ENCODE assay signal across 24 cellular contexts in the genomic region with DNA sequence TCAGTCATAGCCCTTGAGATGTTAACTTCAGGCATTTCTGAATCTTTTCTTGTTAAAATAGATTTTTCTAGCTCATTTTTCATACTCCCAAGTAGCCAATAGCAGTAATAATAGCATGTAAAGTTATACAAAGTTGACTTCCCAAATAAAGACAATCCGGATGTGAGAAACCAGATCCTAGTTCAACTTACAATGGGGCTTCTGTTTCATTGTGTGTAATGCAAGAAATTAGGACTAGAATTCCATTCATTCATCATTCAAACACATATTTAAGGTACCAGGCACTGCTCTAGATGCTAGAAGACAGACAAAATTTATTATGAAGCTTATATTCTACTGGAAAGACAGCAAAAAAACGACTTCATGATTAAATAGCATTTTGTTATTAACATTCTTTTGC.
A peak's percentile ranks its signal among the peaks of the same experiment; 100 is the strongest.
DNase-seq lines count a peak whose midpoint lies in the region; ATAC-seq and TF ChIP-seq lines count a peak whose summit lies in the region.
"Had no signal": no experiment of that assay in that cellular context is flagged by ENCODE, and none has a peak within 500 bp of the region (broad histone marks: within the 10 kb centered on the region; RNA-seq: fewer than 3 reads in every experiment).

No MANE protein-coding gene starts in this region.

- DNase-seq in COLO829 (ENCODE audit: low spot score) (peak; percentile 50), HT1080 (ENCODE audit: low read depth) (peak; percentile 25), SK-MEL-5 (ENCODE audit: low read depth, low spot score) (peak; percentile 70), mesothelial cell of epicardium (ENCODE audit: low spot score in 2 of 2, unreplicated experiment in 2 of 2) (no peak), A673 (ENCODE audit: low spot score) (no peak), iPS-NIHi11 (ENCODE audit: low spot score) (no peak)
- DNase-seq in stimulated activated CD8-positive, alpha-beta memory T cell treated with anti-CD3 and anti-CD28 coated beads, Interleukin-4, amount 100 ng/mL, for 48 hours, result no peak
- DNase-seq: 8988T; AML-193; CD4-positive, alpha-beta T cell; CD8-positive, alpha-beta T cell; COR-L47; DMS 273 treated with DMSO at 0.1 percent for 48 hours; DMS153; DMS53; DMS79; DND-41; EL; GDM1 had no signal

- no peak overlapping the region for H3K27ac ChIP-seq in A673 (ENCODE audit: low read depth, low read length, poor library complexity, severe bottlenecking)
- H3K27ac ChIP-seq: BLaER1 treated with 17β-estradiol and CSF1 and Interleukin-3, amounts not matched to agents 10 nM and 100 nM; C4-2B had no signal

- H3K27me3 ChIP-seq in A673 (replicated peaks; ENCODE audit: insufficient read depth, low read depth, low read length, poor library complexity), result no peaks in the 10 kb centered on the region
- H3K27me3 ChIP-seq: BLaER1 treated with 17β-estradiol and CSF1 and Interleukin-3, amounts not matched to agents 10 nM and 100 nM had no signal

- H3K36me3 ChIP-seq in A673 (ENCODE audit: insufficient read depth, low read length, poor library complexity, severe bottlenecking), result no peaks in the 10 kb centered on the region
- H3K36me3 ChIP-seq: BLaER1 treated with 17β-estradiol and CSF1 and Interleukin-3, amounts not matched to agents 10 nM and 100 nM had no signal

- no peak overlapping the region for H3K4me3 Mint-ChIP-seq in mesothelial cell of epicardium
- H3K4me3 Mint-ChIP-seq: B cell; CD4-positive, alpha-beta T cell; CD8-positive, alpha-beta T cell had no signal

- in situ Hi-C loops in SK-MEL-5 (cut with HindIII; ENCODE audit: low pct_unique_long_range_greater_than_20kb, low sequenced_read_pairs), result no loop called here

- no peaks in the 10 kb centered on the region for H3K27me3 Mint-ChIP-seq in mesothelial cell of epicardium (ENCODE audit: low read depth)
- H3K27me3 Mint-ChIP-seq: B cell; CD4-positive, alpha-beta T cell had no signal

- intact Hi-C loops in A673 (cut with micrococcal nuclease; ENCODE audit: unreplicated experiment), result no loop called here

- peaks cover 3% of the 10 kb centered on the region for H3K4me1 Mint-ChIP-seq in mesothelial cell of epicardium
- H3K4me1 Mint-ChIP-seq: B cell had no signal

- POLR2A ChIA-PET in A673 (lab: Charles Lee; ENCODE audit: low non-redundant PET), result no interaction called here

- BruUV-seq in A673 (replicated peaks; lab: Mats Ljungman, UMichigan), result no TSS peak

- peaks cover 28% of the 10 kb centered on the region for H3K9me3 Mint-ChIP-seq in mesothelial cell of epicardium
- H3K9me3 Mint-ChIP-seq: CD4-positive, alpha-beta T cell; CD8-positive, alpha-beta T cell had no signal

- H3K4me1 ChIP-seq in A673 (ENCODE audit: insufficient read depth, low read length, poor library complexity, severe bottlenecking), result no peaks in the 10 kb centered on the region
- H3K4me1 ChIP-seq: BLaER1 treated with 17β-estradiol and CSF1 and Interleukin-3, amounts not matched to agents 10 nM and 100 nM had no signal

- peak overlapping the region; percentile 60 for H3K27ac Mint-ChIP-seq in mesothelial cell of epicardium
- H3K27ac Mint-ChIP-seq: B cell; CD4-positive, alpha-beta T cell; CD8-positive, alpha-beta T cell had no signal

- H3K9me3 ChIP-seq in A673 (ENCODE audit: low read depth, low read length, poor library complexity, severe bottlenecking), result peaks cover 3% of the 10 kb centered on the region
- H3K9me3 ChIP-seq: BLaER1 treated with 17β-estradiol and CSF1 and Interleukin-3, amounts not matched to agents 10 nM and 100 nM had no signal

- H3K4me3 ChIP-seq in A673 (ENCODE audit: low read depth, low read length, poor library complexity, severe bottlenecking), result no peak overlapping the region
- H3K4me3 ChIP-seq: BLaER1 treated with 17β-estradiol and CSF1 and Interleukin-3, amounts not matched to agents 10 nM and 100 nM; GM12878 had no signal

- CTCF ChIA-PET in A673 (lab: Charles Lee), result no interaction called here

- no peak for TF ChIP-seq CTCF in mesothelial cell of epicardium (IDR thresholded peaks at IDR 0.05; ENCODE audit: unreplicated experiment)
- TF ChIP-seq CTCF in A673 (conservative IDR thresholded peaks at IDR 0.05; ENCODE audit: low read depth, low read length), result no peak

- ATAC-seq in HG03095 (IDR thresholded peaks at IDR 0.05; ENCODE audit: unreplicated experiment), result no peak
- ATAC-seq: CD8-positive, alpha-beta T cell; GM12878 had no signal

- no peaks in the 10 kb centered on the region for H3K36me3 Mint-ChIP-seq in mesothelial cell of epicardium
- H3K36me3 Mint-ChIP-seq: CD8-positive, alpha-beta T cell had no signal

Comparison
In these comparisons a context has a peak if more than half of its experiments do, and no peak if none do; other contexts are left out.
1. DNase-seq: peak in COLO829 (single experiment), HT1080 (single experiment) and SK-MEL-5 (single experiment); none in mesothelial cell of epicardium (0 of 2), A673 (single experiment), iPS-NIHi11 (single experiment) and stimulated activated CD8-positive, alpha-beta memory T cell treated with anti-CD3 and anti-CD28 coated beads, Interleukin-4, amount 100 ng/mL, for 48 hours (single experiment).